ENCODE assay signal across 9 cellular contexts in the genomic region with DNA sequence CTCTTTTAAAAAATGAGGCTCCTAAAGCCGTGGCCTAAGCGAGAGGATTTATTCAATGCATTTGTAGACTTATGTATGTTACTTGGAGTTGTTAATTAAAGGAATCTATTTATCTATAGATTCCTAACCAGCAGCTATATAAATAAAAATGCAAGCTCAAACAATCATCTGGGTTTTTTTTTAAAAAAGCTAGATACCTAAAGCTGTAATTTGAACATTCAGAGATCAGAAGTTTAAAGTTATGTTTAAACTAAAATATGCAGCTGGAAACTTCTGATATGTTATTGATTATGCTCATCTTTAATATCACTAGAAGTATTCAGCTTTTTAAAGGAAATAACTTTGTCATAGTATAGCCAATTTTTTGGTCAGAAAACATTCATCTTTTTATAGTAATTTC. TPM values are rescaled to one million over a fixed set of nuclear protein-coding genes. Genes with fewer than 3 reads are reported as not detected.
DNase-seq lines count a peak whose midpoint lies in the region; ATAC-seq and TF ChIP-seq lines count a peak whose summit lies in the region.
"Had no signal": no experiment of that assay in that cellular context is flagged by ENCODE, and none has a peak within 500 bp of the region (broad histone marks: within the 10 kb centered on the region; RNA-seq: fewer than 3 reads in every experiment).

No MANE protein-coding gene starts in this region.

- no peak for ATAC-seq in body of pancreas
- no peak for ATAC-seq in GM18909 (IDR thresholded peaks at IDR 0.05; ENCODE audit: poor library complexity, unreplicated experiment)
- no peak for ATAC-seq in HG02870 (IDR thresholded peaks at IDR 0.05; ENCODE audit: unreplicated experiment)
- ATAC-seq in HG02852 (IDR thresholded peaks at IDR 0.05; ENCODE audit: unreplicated experiment), result no peak

- H3K36me3 Mint-ChIP-seq in HFFc6 (ENCODE audit: low read depth), result peaks cover 64% of the 10 kb centered on the region

- peaks cover 20% of the 10 kb centered on the region for H3K4me1 Mint-ChIP-seq in HFFc6 (ENCODE audit: low read depth)

- TF ChIP-seq POLR2A in body of pancreas (IDR thresholded peaks at IDR 0.05), result no peak
- TF ChIP-seq POLR2A in spleen (IDR thresholded peaks at IDR 0.05), result no peak

- H3K36me3 ChIP-seq in body of pancreas (replicated peaks in 1 of 2; ENCODE audit: insufficient read depth in 1 of 2, low read depth in 2 of 2) (no peaks in the 10 kb centered on the region), kidney epithelial cell (ENCODE audit: control insufficient read depth, insufficient read depth, low read length) (no peaks in the 10 kb centered on the region), spleen (no peaks in the 10 kb centered on the region)

- WGBS in body of pancreas, 2 donors, result 1% methylated on average over 2 of the region's 2 CpGs
- WGBS in spleen, 5 donors, result 2 to 7% (median 5%) methylated on average over 2 of the region's 2 CpGs

- H3K27ac ChIP-seq in body of pancreas (peak overlapping the region in 3 of 4 donors; percentile 89 to 98 (median 95)), spleen (peak overlapping the region; percentile 48 to 90 (median 82))

- H3K9me3 ChIP-seq in body of pancreas, result no peaks in the 10 kb centered on the region
- H3K9me3 ChIP-seq in spleen, result no peaks in the 10 kb centered on the region

- peaks cover 2% of the 10 kb centered on the region for H3K4me1 ChIP-seq in body of pancreas
- peaks cover 0 to 93% (median 43%) of the 10 kb centered on the region in 6 donors for H3K4me1 ChIP-seq in spleen

- H3K27me3 Mint-ChIP-seq in HFFc6 (ENCODE audit: insufficient read depth), result peaks cover 32% of the 10 kb centered on the region

- H3K27ac Mint-ChIP-seq in HFFc6, result peak overlapping the region; percentile 96

- H3K4me3 ChIP-seq in body of pancreas (peak overlapping the region; percentile 65 to 72), kidney epithelial cell (ENCODE audit: low read depth, low read length) (peak overlapping the region; percentile 58), spleen (peak overlapping the region; percentile 55 to 82 (median 66))

- TF ChIP-seq CTCF in HFFc6 (IDR thresholded peaks at IDR 0.05), result no peak
- TF ChIP-seq CTCF in body of pancreas (IDR thresholded peaks at IDR 0.05), result no peak
- TF ChIP-seq CTCF in kidney epithelial cell (IDR thresholded peaks at IDR 0.05; ENCODE audit: insufficient read depth, low read length, poor library complexity, severe bottlenecking), result no peak
- no peak for TF ChIP-seq CTCF in spleen (IDR thresholded peaks at IDR 0.05 in 8 of 11, conservative IDR thresholded peaks at IDR 0.05 in 3 of 11)

- H3K4me3 Mint-ChIP-seq in HFFc6, result peak overlapping the region; percentile 96

- intact Hi-C loops in body of pancreas (cut with DNase I) (no loop called here), spleen (cut with DNase I; ENCODE audit: low total_unique reads) (no loop called here)

- H3K27me3 ChIP-seq in body of pancreas (no peaks in the 10 kb centered on the region), kidney epithelial cell (ENCODE audit: control insufficient read depth, insufficient read depth, low read length) (peaks cover 54% of the 10 kb centered on the region), spleen (replicated peaks in 1 of 7) (peaks cover 0 to 100% (median 45%) of the 10 kb centered on the region in 7 donors)

- no peaks in the 10 kb centered on the region; the same call in 1 of the 2 replicates for H3K9me3 Mint-ChIP-seq in HFFc6

- DNase-seq in HFFc6, result no peak
- no peak for DNase-seq in body of pancreas
- no peak for DNase-seq in kidney epithelial cell (ENCODE audit: low read depth)
- DNase-seq in spleen, result no peak
- DNase-seq in NCI-H82 treated with DMSO at 0.1 percent for 48 hours (lab: John Stamatoyannopoulos, UW; ENCODE audit: unreplicated experiment), result no peak
- DNase-seq: Kasumi-1 had no signal

RNA-seq across cellular contexts. Expression of gene MEIS1, which starts 1.0 kb away (rescaled TPM):
- total RNA-seq in HFFc6 (2021; fragmentation: NEBNext Ultra II Directional; extraction: Animal tissue kit (Norgen Biotek cat#: 25700)), result 10 to 100 TPM; 69.1 to 85.4 (median 74.1) TPM
- total RNA-seq in body of pancreas (10 to 100 TPM; 82.1 to 84.6 TPM), kidney epithelial cell (3.6 and 8.2 TPM in 2 replicates), spleen (10 to 100 TPM; 23.6 to 81.4 (median 44.1) TPM)
- 10 to 100 TPM; 13.1 to 19.4 (median 14.1) TPM for polyA plus RNA-seq in spleen
